Comparison of ENCODE assay signal across 20 cellular contexts in the genomic region with DNA sequence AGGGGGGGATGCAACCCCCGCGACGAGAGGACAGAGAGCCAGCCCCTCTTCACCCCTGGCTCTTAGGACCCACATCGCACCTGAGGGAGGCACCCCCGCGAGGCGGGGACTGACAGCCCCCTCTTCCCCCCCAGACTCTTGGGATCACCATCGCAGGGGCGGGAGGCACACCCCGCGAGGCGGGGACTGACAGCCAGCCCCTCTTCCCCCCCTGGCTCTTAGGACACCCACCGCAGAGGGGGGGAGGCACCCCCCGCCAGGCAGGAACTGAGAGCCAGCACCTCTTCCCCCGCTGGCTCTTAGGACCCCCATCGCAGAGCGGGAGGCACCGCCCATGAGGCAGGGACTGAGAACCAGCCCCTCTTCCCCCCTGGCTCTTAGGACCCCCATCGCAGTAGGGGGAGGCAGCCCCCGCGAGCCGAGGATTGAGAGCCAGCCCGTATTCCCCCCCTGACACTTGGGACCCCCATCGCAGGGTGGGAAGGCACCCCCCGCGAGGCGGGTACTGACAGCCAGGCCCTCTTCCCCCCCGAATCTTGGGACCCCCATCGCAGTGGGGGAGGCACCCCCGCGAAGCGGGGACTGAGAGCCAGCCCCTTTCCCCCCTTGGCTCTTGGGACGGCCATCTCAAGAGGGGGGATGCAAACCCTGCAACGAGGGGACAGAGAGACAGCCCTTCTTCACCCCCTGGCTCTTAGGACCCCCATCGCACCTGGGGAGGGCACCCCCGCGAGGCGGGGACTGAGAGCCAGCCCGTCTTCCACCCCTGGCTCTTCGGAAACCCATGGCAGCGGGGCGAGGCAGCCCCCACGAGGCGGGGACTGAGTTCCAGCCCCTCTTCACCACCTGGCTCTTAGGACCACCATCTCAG.
"Had no signal": no experiment of that assay in that cellular context is flagged by ENCODE, and none has a peak within 500 bp of the region (broad histone marks: within the 10 kb centered on the region; RNA-seq: fewer than 3 reads in every experiment).

No MANE protein-coding gene starts in this region.

- H3K27me3 ChIP-seq: foreskin keratinocyte, hepatocyte, right lobe of liver, uterus had no signal

- H3K4me1 Mint-ChIP-seq: endodermal cell; memory B cell; stimulated activated effector memory CD8-positive, alpha-beta T cell treated with anti-CD3 and anti-CD28 coated beads, Interleukin-12 subunit alpha, Interleukin-12 subunit beta, amount 100 ng/mL, for 72 hours had no signal

- H3K9me3 ChIP-seq: psoas muscle, right lobe of liver, uterus had no signal

- H3K27ac ChIP-seq: coronary artery, foreskin keratinocyte, hepatocyte, psoas muscle, right lobe of liver, uterus had no signal

- H3K27me3 Mint-ChIP-seq: memory B cell; natural killer cell treated with Interleukin-12 subunit alpha and Interleukin-12 subunit beta and Interleukin-15 and Interleukin-18, amount 100 ng/mL, for 72 hours; stimulated activated naive CD8-positive, alpha-beta T cell treated with anti-CD3 and anti-CD28 coated beads, Interleukin-15, Interleukin-2, amounts not matched to agents 100 ng/mL and 50 ng/mL, for 24 hours had no signal

- H2AFZ ChIP-seq: hepatocyte had no signal

- H3K27ac Mint-ChIP-seq: endodermal cell; memory B cell; natural killer cell treated with Interleukin-12 subunit alpha and Interleukin-12 subunit beta and Interleukin-15 and Interleukin-18, amount 100 ng/mL, for 72 hours; stimulated activated effector memory CD8-positive, alpha-beta T cell treated with anti-CD3 and anti-CD28 coated beads, Interleukin-12 subunit alpha, Interleukin-12 subunit beta, amount 100 ng/mL, for 72 hours; stimulated activated naive CD8-positive, alpha-beta T cell treated with anti-CD3 and anti-CD28 coated beads, Interleukin-15, Interleukin-2, amounts not matched to agents 100 ng/mL and 50 ng/mL, for 24 hours had no signal

- DNase-seq: effector CD4-positive, alpha-beta T cell; endodermal cell; erythroblast; foreskin keratinocyte; kidney glomerular epithelial cell; midbrain; occipital lobe; psoas muscle; retina; right lobe of liver; stimulated activated CD4-positive, alpha-beta T cell treated with anti-CD3 and anti-CD28 coated beads, Interleukin-4, amount 100 ng/mL, for 1 hour; stimulated activated CD8-positive, alpha-beta memory T cell treated with anti-CD3 and anti-CD28 coated beads, Interleukin-4, amount 100 ng/mL, for 48 hours; trophoblast cell; uterus had no signal

- H3K36me3 ChIP-seq: right lobe of liver, uterus had no signal

- H3K4me3 Mint-ChIP-seq: endodermal cell; memory B cell; natural killer cell treated with Interleukin-12 subunit alpha and Interleukin-12 subunit beta and Interleukin-15 and Interleukin-18, amount 100 ng/mL, for 72 hours; stimulated activated effector memory CD8-positive, alpha-beta T cell treated with anti-CD3 and anti-CD28 coated beads, Interleukin-12 subunit alpha, Interleukin-12 subunit beta, amount 100 ng/mL, for 72 hours; stimulated activated naive CD8-positive, alpha-beta T cell treated with anti-CD3 and anti-CD28 coated beads, Interleukin-15, Interleukin-2, amounts not matched to agents 100 ng/mL and 50 ng/mL, for 24 hours had no signal

- H3K36me3 Mint-ChIP-seq: memory B cell; natural killer cell treated with Interleukin-12 subunit alpha and Interleukin-12 subunit beta and Interleukin-15 and Interleukin-18, amount 100 ng/mL, for 72 hours; stimulated activated effector memory CD8-positive, alpha-beta T cell treated with anti-CD3 and anti-CD28 coated beads, Interleukin-12 subunit alpha, Interleukin-12 subunit beta, amount 100 ng/mL, for 72 hours had no signal

- H3K79me2 ChIP-seq: hepatocyte had no signal

- ATAC-seq: foreskin keratinocyte; psoas muscle; right lobe of liver; stimulated activated effector memory CD8-positive, alpha-beta T cell treated with anti-CD3 and anti-CD28 coated beads, Interleukin-12 subunit alpha, Interleukin-12 subunit beta, amount 100 ng/mL, for 72 hours had no signal

- H3K4me1 ChIP-seq: foreskin keratinocyte, psoas muscle, right lobe of liver, uterus had no signal

- H3K4me2 ChIP-seq: hepatocyte had no signal

- H3K4me3 ChIP-seq: coronary artery, hepatocyte, psoas muscle, right lobe of liver, uterus had no signal

- H3K9me3 Mint-ChIP-seq: memory B cell; natural killer cell treated with Interleukin-12 subunit alpha and Interleukin-12 subunit beta and Interleukin-15 and Interleukin-18, amount 100 ng/mL, for 72 hours; stimulated activated effector memory CD8-positive, alpha-beta T cell treated with anti-CD3 and anti-CD28 coated beads, Interleukin-12 subunit alpha, Interleukin-12 subunit beta, amount 100 ng/mL, for 72 hours; stimulated activated naive CD8-positive, alpha-beta T cell treated with anti-CD3 and anti-CD28 coated beads, Interleukin-15, Interleukin-2, amounts not matched to agents 100 ng/mL and 50 ng/mL, for 24 hours had no signal
